Comparison of ENCODE assay signal across 29 cellular contexts in genomic region chr5:147520450-147520849, GRCh38. TPM values are rescaled to one million over a fixed set of nuclear protein-coding genes. Genes with fewer than 3 reads are reported as not detected.
DNase-seq lines count a peak whose midpoint lies in the region; ATAC-seq, FAIRE-seq and TF ChIP-seq lines count a peak whose summit lies in the region.
"Had no signal": no experiment of that assay in that cellular context is flagged by ENCODE, and none has a peak within 500 bp of the region (broad histone marks: within the 10 kb centered on the region; RNA-seq: fewer than 3 reads in every experiment).

No MANE protein-coding gene starts in this region.

- ATAC-seq in RWPE2 (ENCODE audit: low read depth): 0 out of 3 replicates have a peak, but pooled peaks have one; percentile 51
- ATAC-seq in stimulated activated effector memory CD8-positive, alpha-beta T cell treated with anti-CD3 and anti-CD28 coated beads, Interleukin-12 subunit alpha, Interleukin-12 subunit beta, amount 100 ng/mL, for 72 hours: no peak
- ATAC-seq: activated CD4-positive, alpha-beta T cell treated with anti-CD3 and anti-CD28 coated beads for 36 hours; body of pancreas; heart left ventricle; left colon had no signal

- TF ChIP-seq POLR2A in H54 (IDR thresholded peaks at IDR 0.05; ENCODE audit: low read depth, low read length): no peak

- H3K9ac ChIP-seq in endodermal cell (ENCODE audit: extremely low read depth, low read length, poor library complexity, severe bottlenecking): no peak overlapping the region
- no peak overlapping the region for H3K9ac ChIP-seq in neural progenitor cell
- H3K9ac ChIP-seq: KMS-11, parathyroid adenoma had no signal

- H3K36me3 Mint-ChIP-seq in endodermal cell (ENCODE audit: low read depth): no peaks in the 10 kb centered on the region
- H3K36me3 Mint-ChIP-seq in neural progenitor cell: no peaks in the 10 kb centered on the region
- no peaks in the 10 kb centered on the region for H3K36me3 Mint-ChIP-seq in stimulated activated effector memory CD8-positive, alpha-beta T cell treated with anti-CD3 and anti-CD28 coated beads, Interleukin-12 subunit alpha, Interleukin-12 subunit beta, amount 100 ng/mL, for 72 hours
- H3K36me3 Mint-ChIP-seq: memory B cell had no signal

- peak; percentile 80 for FAIRE-seq in H54 (lab: Jason Lieb, UNC)
- FAIRE-seq: GM12892 had no signal

- intact Hi-C loops in PC-9 (cut with micrococcal nuclease; ENCODE audit: unreplicated experiment): no loop called here

- BruUV-seq in PC-9 (replicated peaks; lab: Mats Ljungman, UMichigan): no TSS peak

- H2AFZ ChIP-seq in neural progenitor cell (replicated peaks) (no peak overlapping the region), PC-9 (no peak overlapping the region)
- H2AFZ ChIP-seq: parathyroid adenoma had no signal

- no peak overlapping the region for H3K27ac ChIP-seq in RWPE2 (ENCODE audit: poor library complexity, severe bottlenecking)
- no peak overlapping the region for H3K27ac ChIP-seq in endodermal cell (ENCODE audit: low read depth, low read length)
- no peak overlapping the region for H3K27ac ChIP-seq in neural progenitor cell
- no peak overlapping the region for H3K27ac ChIP-seq in PC-9
- H3K27ac ChIP-seq: body of pancreas, C4-2B, epithelial cell of prostate, heart left ventricle, KMS-11, parathyroid adenoma, right atrium auricular region, tibial nerve had no signal

- no peaks in the 10 kb centered on the region for H3K9me3 ChIP-seq in RWPE2 (ENCODE audit: severe bottlenecking)
- no peaks in the 10 kb centered on the region for H3K9me3 ChIP-seq in endodermal cell (ENCODE audit: control insufficient read depth, low read length)
- no peaks in the 10 kb centered on the region for H3K9me3 ChIP-seq in neural progenitor cell (ENCODE audit: low read depth)
- H3K9me3 ChIP-seq in PC-9 (ENCODE audit: insufficient read depth, low read depth): no peaks in the 10 kb centered on the region
- H3K9me3 ChIP-seq: body of pancreas, heart left ventricle, right atrium auricular region, tibial nerve had no signal

- H3K27ac Mint-ChIP-seq in endodermal cell (no peak overlapping the region), neural progenitor cell (no peak overlapping the region)
- H3K27ac Mint-ChIP-seq in stimulated activated effector memory CD8-positive, alpha-beta T cell treated with anti-CD3 and anti-CD28 coated beads, Interleukin-12 subunit alpha, Interleukin-12 subunit beta, amount 100 ng/mL, for 72 hours: no peak overlapping the region
- H3K27ac Mint-ChIP-seq: activated CD4-positive, alpha-beta T cell treated with anti-CD3 and anti-CD28 coated beads for 36 hours; activated T-cell treated with anti-CD3 and anti-CD28 coated beads, Interleukin-2, amount 50 U/mL, for 24 hours; H9; memory B cell; T-helper 2 cell treated with Interferon-gamma antibody and Interleukin-4, amounts not matched to agents 5 μg/mL and 100 μg/mL, for 36 hours had no signal

- H3K4me1 ChIP-seq in RWPE2 (ENCODE audit: insufficient read depth, poor library complexity, severe bottlenecking) (peaks cover 4% of the 10 kb centered on the region), endodermal cell (ENCODE audit: control insufficient read depth, insufficient read depth, low read length) (no peaks in the 10 kb centered on the region), neural progenitor cell (peaks cover 48% of the 10 kb centered on the region), PC-9 (replicated peaks; ENCODE audit: insufficient read depth) (no peaks in the 10 kb centered on the region)
- H3K4me1 ChIP-seq: body of pancreas, parathyroid adenoma had no signal

- no peaks in the 10 kb centered on the region for H3K9me2 ChIP-seq in PC-9 (ENCODE audit: insufficient read depth)

- H3K79me2 ChIP-seq in neural progenitor cell (ENCODE audit: low read depth) (no peaks in the 10 kb centered on the region), PC-9 (ENCODE audit: low read depth) (no peaks in the 10 kb centered on the region)
- H3K79me2 ChIP-seq: parathyroid adenoma had no signal

- POLR2A ChIA-PET in PC-9 (lab: Charles Lee; ENCODE audit: unreplicated experiment): no interaction called here

- WGBS in endodermal cell (ENCODE audit: insufficient coverage in 1 of 2, insufficient read length in 1 of 2), 2 experiments: 77% methylated on average over 1 of the region's 1 CpG; no CpG with 5 or more reads in 1 of the 2 experiments

- H3K27me3 Mint-ChIP-seq in endodermal cell (ENCODE audit: insufficient read depth) (no peaks in the 10 kb centered on the region), neural progenitor cell (ENCODE audit: insufficient read depth, low read depth) (no peaks in the 10 kb centered on the region)
- H3K27me3 Mint-ChIP-seq: memory B cell had no signal

- CTCF ChIA-PET in PC-9 (lab: Charles Lee): no interaction called here

- H3K27me3 ChIP-seq in RWPE2 (ENCODE audit: insufficient read depth, poor library complexity, severe bottlenecking) (peaks cover 7% of the 10 kb centered on the region), endodermal cell (ENCODE audit: control insufficient read depth, insufficient read depth, low read length, poor library complexity, severe bottlenecking) (no peaks in the 10 kb centered on the region), neural progenitor cell (no peaks in the 10 kb centered on the region), PC-9 (ENCODE audit: insufficient read depth, low read depth) (peaks cover 13% of the 10 kb centered on the region; the same call in 1 of the 2 replicates)
- H3K27me3 ChIP-seq: body of pancreas, heart left ventricle, right atrium auricular region, tibial nerve had no signal

- H3K4me1 Mint-ChIP-seq in endodermal cell (peaks cover 9% of the 10 kb centered on the region), neural progenitor cell (peaks cover 50% of the 10 kb centered on the region)
- H3K4me1 Mint-ChIP-seq in stimulated activated effector memory CD8-positive, alpha-beta T cell treated with anti-CD3 and anti-CD28 coated beads, Interleukin-12 subunit alpha, Interleukin-12 subunit beta, amount 100 ng/mL, for 72 hours: no peaks in the 10 kb centered on the region
- H3K4me1 Mint-ChIP-seq: activated CD4-positive, alpha-beta T cell treated with anti-CD3 and anti-CD28 coated beads for 36 hours; memory B cell had no signal

- H3K36me3 ChIP-seq in RWPE2 (ENCODE audit: low read depth): no peaks in the 10 kb centered on the region
- no peaks in the 10 kb centered on the region for H3K36me3 ChIP-seq in endodermal cell (ENCODE audit: control insufficient read depth, insufficient read depth, low read length)
- H3K36me3 ChIP-seq in neural progenitor cell: no peaks in the 10 kb centered on the region
- H3K36me3 ChIP-seq in PC-9 (ENCODE audit: low read depth): no peaks in the 10 kb centered on the region
- H3K36me3 ChIP-seq: heart left ventricle, right atrium auricular region, tibial nerve had no signal

- H3K4me2 ChIP-seq in neural progenitor cell (no peak overlapping the region), PC-9 (no peak overlapping the region)
- H3K4me2 ChIP-seq: KMS-11 had no signal

- TF ChIP-seq CTCF in RWPE2 (IDR thresholded peaks at IDR 0.05; ENCODE audit: poor library complexity, severe bottlenecking) (no peak), endodermal cell (conservative IDR thresholded peaks at IDR 0.05) (no peak), neural progenitor cell (IDR thresholded peaks at IDR 0.05) (no peak), PC-9 (conservative IDR thresholded peaks at IDR 0.05) (no peak)

- H3F3A ChIP-seq in neural progenitor cell (ENCODE audit: low read depth): peaks cover 56% of the 10 kb centered on the region
- no peaks in the 10 kb centered on the region for H3F3A ChIP-seq in PC-9 (ENCODE audit: insufficient read depth, low read depth)

- H3K4me3 ChIP-seq in RWPE2 (ENCODE audit: severe bottlenecking) (no peak overlapping the region), endodermal cell (ENCODE audit: low read length) (no peak overlapping the region), neural progenitor cell (no peak overlapping the region), PC-9 (no peak overlapping the region)
- H3K4me3 ChIP-seq: body of pancreas, heart left ventricle, right atrium auricular region, tibial nerve had no signal

- DNase-seq in H54 (ENCODE audit: insufficient read length, low spot score): no peak
- DNase-seq in RWPE2 (ENCODE audit: low spot score): no peak
- peak; percentile 40 for DNase-seq in endodermal cell
- DNase-seq in neural progenitor cell (ENCODE audit: low spot score): peak; percentile 13
- no peak for DNase-seq in PC-9
- DNase-seq in stimulated activated effector memory CD8-positive, alpha-beta T cell treated with anti-CD3 and anti-CD28 coated beads, Interleukin-12 subunit alpha, Interleukin-12 subunit beta, amount 100 ng/mL, for 72 hours (ENCODE audit: low spot score in 2 of 2): no peak
- no peak for DNase-seq in activated CD8-positive, alpha-beta memory T cell treated with anti-CD3 and anti-CD28 coated beads, Interleukin-2, amount 50 U/mL, for 48 hours
- DNase-seq: activated CD4-positive, alpha-beta T cell treated with anti-CD3 and anti-CD28 coated beads for 36 hours; activated gamma-delta T cell treated with Interleukin-2 at 50 U/mL for 16 hours; activated T-cell treated with anti-CD3 and anti-CD28 coated beads, Interleukin-2, amount 50 U/mL, for 24 hours; body of pancreas; Calu3; H9; heart left ventricle; left colon; NCI-H1436 treated with DMSO at 0.1 percent for 48 hours; NCI-H446; NCI-H774; stimulated activated CD4-positive, alpha-beta T cell treated with anti-CD3 and anti-CD28 coated beads, Interleukin-2, amount 100 ng/mL, for 24 hours had no signal

- no peaks in the 10 kb centered on the region for H4K20me1 ChIP-seq in neural progenitor cell (ENCODE audit: low read depth)
- H4K20me1 ChIP-seq in PC-9 (ENCODE audit: insufficient read depth): no peaks in the 10 kb centered on the region

- H3K4me3 Mint-ChIP-seq in endodermal cell: no peak overlapping the region
- H3K4me3 Mint-ChIP-seq in neural progenitor cell: no peak overlapping the region
- H3K4me3 Mint-ChIP-seq in stimulated activated effector memory CD8-positive, alpha-beta T cell treated with anti-CD3 and anti-CD28 coated beads, Interleukin-12 subunit alpha, Interleukin-12 subunit beta, amount 100 ng/mL, for 72 hours: no peak overlapping the region
- H3K4me3 Mint-ChIP-seq: activated CD4-positive, alpha-beta T cell treated with anti-CD3 and anti-CD28 coated beads for 36 hours; activated T-cell treated with anti-CD3 and anti-CD28 coated beads, Interleukin-2, amount 50 U/mL, for 24 hours; H9; memory B cell; neural crest cell; T-helper 2 cell treated with Interferon-gamma antibody and Interleukin-4, amounts not matched to agents 5 μg/mL and 100 μg/mL, for 36 hours had no signal

- H3K9me3 Mint-ChIP-seq in endodermal cell (no peaks in the 10 kb centered on the region), neural progenitor cell (no peaks in the 10 kb centered on the region)
- no peaks in the 10 kb centered on the region for H3K9me3 Mint-ChIP-seq in stimulated activated effector memory CD8-positive, alpha-beta T cell treated with anti-CD3 and anti-CD28 coated beads, Interleukin-12 subunit alpha, Interleukin-12 subunit beta, amount 100 ng/mL, for 72 hours
- H3K9me3 Mint-ChIP-seq: activated T-cell treated with anti-CD3 and anti-CD28 coated beads, Interleukin-2, amount 50 U/mL, for 24 hours; H9; memory B cell; neural crest cell; T-helper 2 cell treated with Interferon-gamma antibody and Interleukin-4, amounts not matched to agents 5 μg/mL and 100 μg/mL, for 36 hours had no signal

RNA-seq across cellular contexts. Expression of gene DPYSL3, which starts 10.6 kb away (rescaled TPM):
- total RNA-seq in endodermal cell (10 to 100 TPM; 76.3 to 98.6 TPM), neural progenitor cell (ENCODE audit: low replicate concordance) (414 and 462 TPM in 2 replicates), PC-9 (2021) (0.40 and 1.3 TPM in 2 replicates)
- polyA plus RNA-seq in endodermal cell (2013, experiment 1 of 2): 208 TPM
- 208 TPM for polyA plus RNA-seq in endodermal cell (2013, experiment 2 of 2)

Comparison
In these comparisons a context has a peak if more than half of its experiments do, and no peak if none do; other contexts are left out.
1. DNase-seq: peak in endodermal cell (single experiment) and neural progenitor cell (single experiment); none in H54 (single experiment), RWPE2 (single experiment), PC-9 (0 of 2), stimulated activated effector memory CD8-positive, alpha-beta T cell treated with anti-CD3 and anti-CD28 coated beads, Interleukin-12 subunit alpha, Interleukin-12 subunit beta, amount 100 ng/mL, for 72 hours (0 of 2) and activated CD8-positive, alpha-beta memory T cell treated with anti-CD3 and anti-CD28 coated beads, Interleukin-2, amount 50 U/mL, for 48 hours (single experiment).
2. RNA of gene DPYSL3, which starts 10.6 kb away (total RNA-seq): 414 to 462 TPM in neural progenitor cell and 76.3 to 98.6 TPM in endodermal cell; 0.40 to 1.3 TPM in PC-9; every median in the first group is over 10 times any median in the second.